In the genomic region with DNA sequence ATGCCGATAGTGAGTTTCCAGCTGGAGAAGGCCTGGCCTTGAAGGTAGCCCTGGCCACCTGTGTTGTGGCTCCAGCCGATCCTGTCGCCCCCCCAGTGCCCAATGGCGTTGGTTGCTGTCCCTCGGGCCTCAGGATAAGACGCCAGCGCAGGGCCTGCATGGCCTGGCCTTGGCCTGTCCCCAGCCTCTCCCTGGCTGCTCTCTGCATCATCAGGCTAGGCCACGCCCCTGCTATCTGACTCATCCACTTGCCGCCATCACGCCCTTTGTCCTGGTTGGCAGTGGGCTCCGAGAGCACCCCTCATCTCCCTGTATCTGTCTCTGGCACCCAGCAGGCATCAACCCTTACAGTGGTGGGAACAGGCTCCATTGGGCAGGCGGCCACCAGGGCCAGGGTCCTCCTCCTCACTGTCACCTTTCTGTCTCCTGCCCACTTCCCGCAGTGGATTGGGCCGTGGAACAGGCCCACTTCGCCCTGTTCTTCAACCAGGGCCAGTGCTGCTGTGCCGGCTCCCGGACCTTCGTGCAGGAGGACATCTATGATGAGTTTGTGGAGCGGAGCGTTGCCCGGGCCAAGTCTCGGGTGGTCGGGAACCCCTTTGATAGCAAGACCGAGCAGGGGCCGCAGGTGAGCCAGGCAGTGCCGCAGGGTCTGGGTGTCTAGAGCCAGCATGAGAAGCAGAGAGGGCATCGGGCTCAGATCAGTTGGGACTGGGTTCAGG, we compare ENCODE assay signal across 14 cellular contexts. TPM values are rescaled to one million over a fixed set of nuclear protein-coding genes. Genes with fewer than 3 reads are reported as not detected.
A peak's percentile ranks its signal among the peaks of the same experiment; 100 is the strongest.
DNase-seq lines count a peak whose midpoint lies in the region; ATAC-seq and TF ChIP-seq lines count a peak whose summit lies in the region.
"Had no signal": no experiment of that assay in that cellular context is flagged by ENCODE, and none has a peak within 500 bp of the region (broad histone marks: within the 10 kb centered on the region; RNA-seq: fewer than 3 reads in every experiment).

No MANE protein-coding gene starts in this region.

- WGBS in endodermal cell (ENCODE audit: insufficient coverage in 1 of 2, insufficient read length in 1 of 2), 2 experiments = 90 to 95% methylated on average over 23 to 27 of the region's 27 CpGs

- intact Hi-C loops in HCT116 (cut with micrococcal nuclease) = no loop called here

- H3K9ac ChIP-seq in HCT116 (ENCODE audit: low read length) (no peak overlapping the region), endodermal cell (ENCODE audit: extremely low read depth, low read length, poor library complexity, severe bottlenecking) (no peak overlapping the region)

- CTCF ChIA-PET in HCT116 (lab: Charles Lee) = interaction anchor here (1.7 kb wide), 1 partner anchor 20 kb away, joined by 3 read pairs; no protein-coding TSS in a partner anchor
- CTCF ChIA-PET in activated CD8-positive, alpha-beta memory T cell treated with anti-CD3 and anti-CD28 coated beads, Interleukin-2, amount 10 ng/mL, durations not matched to agents 7 days and 5 days (lab: Charles Lee) = interaction anchor here (1.1 kb wide), 1 partner anchor 395 kb away, joined by 3 read pairs; no protein-coding TSS in a partner anchor

- H4K20me1 ChIP-seq in HCT116 (ENCODE audit: insufficient read depth) = no peaks in the 10 kb centered on the region

- TF ChIP-seq CTCF in HCT116 (IDR thresholded peaks at IDR 0.05 in 2 of 3, conservative IDR thresholded peaks at IDR 0.05 in 1 of 3; ENCODE audit: borderline replicate concordance in 1 of 3, insufficient read depth in 1 of 3, low read depth in 2 of 3, low read length in 2 of 3) (no peak), endodermal cell (conservative IDR thresholded peaks at IDR 0.05) (no peak)

- H3K36me3 ChIP-seq in HCT116 (ENCODE audit: control insufficient read depth in 1 of 2, insufficient read depth in 2 of 2, low read length in 2 of 2) = peaks cover 0 to 3% of the 10 kb centered on the region in 2 experiments; a peak in 1 of 4 replicates
- peaks cover 46% of the 10 kb centered on the region for H3K36me3 ChIP-seq in endodermal cell (ENCODE audit: control insufficient read depth, insufficient read depth, low read length)

- H3K79me2 ChIP-seq in HCT116 (ENCODE audit: insufficient read depth, low read length) = no peaks in the 10 kb centered on the region

- POLR2A ChIA-PET in HCT116 (lab: Charles Lee) = no interaction called here

- H3K9me3 ChIP-seq in HCT116 (ENCODE audit: control insufficient read depth in 1 of 2, insufficient read depth in 1 of 2, low read depth in 1 of 2, low read length in 2 of 2) (no peaks in the 10 kb centered on the region), endodermal cell (ENCODE audit: control insufficient read depth, low read length) (no peaks in the 10 kb centered on the region)

- no peak overlapping the region for H2AFZ ChIP-seq in HCT116 (ENCODE audit: low read depth, low read length, poor library complexity, severe bottlenecking)

- H3K27ac ChIP-seq in HCT116 (ENCODE audit: low read depth, low read length) (no peak overlapping the region), endodermal cell (ENCODE audit: low read depth, low read length) (no peak overlapping the region)

- H3K27me3 ChIP-seq in HCT116 (ENCODE audit: insufficient read depth, low read length) (no peaks in the 10 kb centered on the region), endodermal cell (ENCODE audit: control insufficient read depth, insufficient read depth, low read length, poor library complexity, severe bottlenecking) (no peaks in the 10 kb centered on the region)

- no peaks in the 10 kb centered on the region for H3K9me2 ChIP-seq in HCT116 (ENCODE audit: insufficient read depth)

- H3K4me1 ChIP-seq in HCT116 (ENCODE audit: control insufficient read depth in 1 of 2, insufficient read depth in 2 of 2, low read length in 2 of 2) = peaks cover 0 to 11% of the 10 kb centered on the region in 2 experiments; a peak in 2 of 4 replicates
- H3K4me1 ChIP-seq in endodermal cell (ENCODE audit: control insufficient read depth, insufficient read depth, low read length) = no peaks in the 10 kb centered on the region

- ATAC-seq in HCT116 (peak; percentile 81), left lobe of liver (peak; percentile 56)
- ATAC-seq in stimulated activated naive B cell treated with anti-CD40 and anti-IgM and Interleukin-4, amounts not matched to agents 10 μg/mL and 1 μg/mL and 100 μg/mL, for 72 hours (replicated peaks) = no peak
- ATAC-seq in activated CD8-positive, alpha-beta memory T cell treated with anti-CD3 and anti-CD28 coated beads, Interleukin-2, amount 10 ng/mL, durations not matched to agents 7 days and 5 days = no peak
- ATAC-seq: activated CD8-positive, alpha-beta T cell treated with anti-CD3 and anti-CD28 coated beads for 36 hours; GM12878 had no signal

- no peak for TF ChIP-seq POLR2A in HCT116 (IDR thresholded peaks at IDR 0.05; ENCODE audit: borderline replicate concordance, extremely low read depth, insufficient read depth, insufficient read length)

- H3K4me3 Mint-ChIP-seq in endodermal cell = no peak overlapping the region
- no peak overlapping the region for H3K4me3 Mint-ChIP-seq in stimulated activated naive B cell treated with anti-CD40 and anti-IgM and Interleukin-4, amounts not matched to agents 10 μg/mL and 1 μg/mL and 100 μg/mL, for 72 hours
- no peak overlapping the region for H3K4me3 Mint-ChIP-seq in activated CD8-positive, alpha-beta memory T cell treated with anti-CD3 and anti-CD28 coated beads, Interleukin-2, amount 10 ng/mL, durations not matched to agents 7 days and 5 days
- H3K4me3 Mint-ChIP-seq in T-helper 2 cell treated with Interferon-gamma antibody and Interleukin-4, amounts not matched to agents 5 μg/mL and 100 μg/mL, for 36 hours = no peak overlapping the region
- H3K4me3 Mint-ChIP-seq: activated CD8-positive, alpha-beta T cell treated with anti-CD3 and anti-CD28 coated beads for 36 hours; activated naive CD8-positive, alpha-beta T cell treated with anti-CD3 and anti-CD28 coated beads, Interleukin-2, amount 10 ng/mL, durations not matched to agents 7 days and 5 days had no signal

- no peak for TF ChIP-seq RAD21 in HCT116 (IDR thresholded peaks at IDR 0.05; ENCODE audit: low read depth)

- no peaks in the 10 kb centered on the region for H3K4me1 Mint-ChIP-seq in endodermal cell
- no peaks in the 10 kb centered on the region for H3K4me1 Mint-ChIP-seq in stimulated activated naive B cell treated with anti-CD40 and anti-IgM and Interleukin-4, amounts not matched to agents 10 μg/mL and 1 μg/mL and 100 μg/mL, for 72 hours
- no peaks in the 10 kb centered on the region for H3K4me1 Mint-ChIP-seq in activated CD8-positive, alpha-beta memory T cell treated with anti-CD3 and anti-CD28 coated beads, Interleukin-2, amount 10 ng/mL, durations not matched to agents 7 days and 5 days
- H3K4me1 Mint-ChIP-seq in T-helper 2 cell treated with Interferon-gamma antibody and Interleukin-4, amounts not matched to agents 5 μg/mL and 100 μg/mL, for 36 hours (ENCODE audit: low read depth) = no peaks in the 10 kb centered on the region
- H3K4me1 Mint-ChIP-seq: activated naive CD8-positive, alpha-beta T cell treated with anti-CD3 and anti-CD28 coated beads, Interleukin-2, amount 10 ng/mL, durations not matched to agents 7 days and 5 days had no signal

- no TSS peak for BruUV-seq in HCT116 (replicated peaks; lab: Mats Ljungman, UMichigan)

- DNase-seq in HCT116 (ENCODE audit: low read depth, low spot score) (no peak), endodermal cell (no peak), left lobe of liver (ENCODE audit: low spot score) (peak; percentile 85), stromal cell of bone marrow (ENCODE audit: low read depth) (peak; percentile 9), SW480 (ENCODE audit: low spot score) (no peak)
- no peak for DNase-seq in stimulated activated naive B cell treated with anti-CD40 and anti-IgM and Interleukin-4, amounts not matched to agents 10 μg/mL and 1 μg/mL and 100 μg/mL, for 72 hours
- no peak for DNase-seq in activated CD8-positive, alpha-beta memory T cell treated with anti-CD3 and anti-CD28 coated beads, Interleukin-2, amount 10 ng/mL, durations not matched to agents 7 days and 5 days
- no peak for DNase-seq in T-helper 2 cell treated with Interferon-gamma antibody and Interleukin-4, amounts not matched to agents 5 μg/mL and 100 μg/mL, for 36 hours (ENCODE audit: low spot score)
- DNase-seq: activated CD8-positive, alpha-beta T cell treated with anti-CD3 and anti-CD28 coated beads for 36 hours; activated naive CD8-positive, alpha-beta T cell treated with anti-CD3 and anti-CD28 coated beads, Interleukin-2, amount 10 ng/mL, durations not matched to agents 7 days and 5 days; NCI-H1417; stimulated activated CD4-positive, alpha-beta T cell treated with anti-CD3 and anti-CD28 coated beads, Interleukin-2, amount 100 ng/mL, for 48 hours; SW 1271 had no signal

- H3K4me3 ChIP-seq in HCT116 (replicated peaks in 1 of 2; ENCODE audit: low read depth in 1 of 2, low read length in 2 of 2) (no peak overlapping the region), endodermal cell (ENCODE audit: low read length) (no peak overlapping the region)
- H3K4me3 ChIP-seq: GM12878 had no signal

- H3K9me3 Mint-ChIP-seq in endodermal cell = no peaks in the 10 kb centered on the region
- no peaks in the 10 kb centered on the region for H3K9me3 Mint-ChIP-seq in stimulated activated naive B cell treated with anti-CD40 and anti-IgM and Interleukin-4, amounts not matched to agents 10 μg/mL and 1 μg/mL and 100 μg/mL, for 72 hours
- no peaks in the 10 kb centered on the region for H3K9me3 Mint-ChIP-seq in activated CD8-positive, alpha-beta memory T cell treated with anti-CD3 and anti-CD28 coated beads, Interleukin-2, amount 10 ng/mL, durations not matched to agents 7 days and 5 days (ENCODE audit: low read depth)
- no peaks in the 10 kb centered on the region for H3K9me3 Mint-ChIP-seq in T-helper 2 cell treated with Interferon-gamma antibody and Interleukin-4, amounts not matched to agents 5 μg/mL and 100 μg/mL, for 36 hours
- H3K9me3 Mint-ChIP-seq: activated CD8-positive, alpha-beta T cell treated with anti-CD3 and anti-CD28 coated beads for 36 hours; activated naive CD8-positive, alpha-beta T cell treated with anti-CD3 and anti-CD28 coated beads, Interleukin-2, amount 10 ng/mL, durations not matched to agents 7 days and 5 days had no signal

- H3K27ac Mint-ChIP-seq in endodermal cell = peak overlapping the region; percentile 52
- no peak overlapping the region for H3K27ac Mint-ChIP-seq in stimulated activated naive B cell treated with anti-CD40 and anti-IgM and Interleukin-4, amounts not matched to agents 10 μg/mL and 1 μg/mL and 100 μg/mL, for 72 hours
- H3K27ac Mint-ChIP-seq in activated CD8-positive, alpha-beta memory T cell treated with anti-CD3 and anti-CD28 coated beads, Interleukin-2, amount 10 ng/mL, durations not matched to agents 7 days and 5 days = no peak overlapping the region
- no peak overlapping the region for H3K27ac Mint-ChIP-seq in T-helper 2 cell treated with Interferon-gamma antibody and Interleukin-4, amounts not matched to agents 5 μg/mL and 100 μg/mL, for 36 hours
- H3K27ac Mint-ChIP-seq: activated CD8-positive, alpha-beta T cell treated with anti-CD3 and anti-CD28 coated beads for 36 hours; activated naive CD8-positive, alpha-beta T cell treated with anti-CD3 and anti-CD28 coated beads, Interleukin-2, amount 10 ng/mL, durations not matched to agents 7 days and 5 days had no signal

- H3K36me3 Mint-ChIP-seq in endodermal cell (ENCODE audit: low read depth) = peaks cover 66% of the 10 kb centered on the region
- H3K36me3 Mint-ChIP-seq in stimulated activated naive B cell treated with anti-CD40 and anti-IgM and Interleukin-4, amounts not matched to agents 10 μg/mL and 1 μg/mL and 100 μg/mL, for 72 hours = peaks cover 4 to 12% of the 10 kb centered on the region in 2 donors
- H3K36me3 Mint-ChIP-seq in activated CD8-positive, alpha-beta memory T cell treated with anti-CD3 and anti-CD28 coated beads, Interleukin-2, amount 10 ng/mL, durations not matched to agents 7 days and 5 days = no peaks in the 10 kb centered on the region
- H3K36me3 Mint-ChIP-seq in T-helper 2 cell treated with Interferon-gamma antibody and Interleukin-4, amounts not matched to agents 5 μg/mL and 100 μg/mL, for 36 hours (ENCODE audit: low read depth) = no peaks in the 10 kb centered on the region
- H3K36me3 Mint-ChIP-seq: activated naive CD8-positive, alpha-beta T cell treated with anti-CD3 and anti-CD28 coated beads, Interleukin-2, amount 10 ng/mL, durations not matched to agents 7 days and 5 days had no signal

- H3K4me2 ChIP-seq in HCT116 (ENCODE audit: low read length) = 0 out of 2 replicates have a peak overlapping the region, but pooled peaks have one; percentile 3

- H3K27me3 Mint-ChIP-seq in endodermal cell (ENCODE audit: insufficient read depth) = no peaks in the 10 kb centered on the region
- no peaks in the 10 kb centered on the region for H3K27me3 Mint-ChIP-seq in stimulated activated naive B cell treated with anti-CD40 and anti-IgM and Interleukin-4, amounts not matched to agents 10 μg/mL and 1 μg/mL and 100 μg/mL, for 72 hours
- no peaks in the 10 kb centered on the region for H3K27me3 Mint-ChIP-seq in activated CD8-positive, alpha-beta memory T cell treated with anti-CD3 and anti-CD28 coated beads, Interleukin-2, amount 10 ng/mL, durations not matched to agents 7 days and 5 days
- H3K27me3 Mint-ChIP-seq in T-helper 2 cell treated with Interferon-gamma antibody and Interleukin-4, amounts not matched to agents 5 μg/mL and 100 μg/mL, for 36 hours (ENCODE audit: low read depth) = no peaks in the 10 kb centered on the region
- H3K27me3 Mint-ChIP-seq: activated CD8-positive, alpha-beta T cell treated with anti-CD3 and anti-CD28 coated beads for 36 hours; activated naive CD8-positive, alpha-beta T cell treated with anti-CD3 and anti-CD28 coated beads, Interleukin-2, amount 10 ng/mL, durations not matched to agents 7 days and 5 days had no signal

- RAD21 ChIA-PET in HCT116 (lab: Charles Lee; ENCODE audit: low non-redundant PET in 1 of 2, low total read pairs in 2 of 2, uncharacterized antibody in 2 of 2, unreplicated experiment in 2 of 2) = no interaction called here

RNA-seq across cellular contexts. Expression of gene ALDH2, which starts 25.6 kb away (rescaled TPM):
- total RNA-seq in HCT116 (2021; ENCODE audit: unreplicated experiment) = 32.9 TPM
- 44.6 and 54.0 TPM in 2 replicates for polyA plus RNA-seq in HCT116 (2012)
- 10 to 100 TPM; 76.6 to 91.4 TPM for total RNA-seq in endodermal cell
- 52.8 TPM for polyA plus RNA-seq in endodermal cell (2013, experiment 1 of 2)
- polyA plus RNA-seq in endodermal cell (2013, experiment 2 of 2) = 43.7 TPM
- total RNA-seq in left lobe of liver = 1,121 TPM
- total RNA-seq in activated CD8-positive, alpha-beta memory T cell treated with anti-CD3 and anti-CD28 coated beads, Interleukin-2, amount 10 ng/mL, durations not matched to agents 7 days and 5 days = under 1 TPM; 0.68 to 0.73 TPM

RNA-seq across cellular contexts. Expression of gene MAPKAPK5, which starts 49.7 kb away (rescaled TPM):
- total RNA-seq in HCT116 (2021; ENCODE audit: unreplicated experiment) (57.9 TPM), endodermal cell (10 to 100 TPM; 80.5 to 90.6 TPM), left lobe of liver (19.3 TPM)
- polyA plus RNA-seq in HCT116 (2012) = 34.0 and 36.8 TPM in 2 replicates
- 53.7 TPM for polyA plus RNA-seq in endodermal cell (2013, experiment 1 of 2)
- 42.9 TPM for polyA plus RNA-seq in endodermal cell (2013, experiment 2 of 2)
- 10 to 100 TPM; 48.1 to 49.6 TPM for total RNA-seq in activated CD8-positive, alpha-beta memory T cell treated with anti-CD3 and anti-CD28 coated beads, Interleukin-2, amount 10 ng/mL, durations not matched to agents 7 days and 5 days

Comparison
In these comparisons a context has a peak if more than half of its experiments do, and no peak if none do; other contexts are left out.
1. ATAC-seq: peak in HCT116 (single experiment) and left lobe of liver (single experiment); none in stimulated activated naive B cell treated with anti-CD40 and anti-IgM and Interleukin-4, amounts not matched to agents 10 μg/mL and 1 μg/mL and 100 μg/mL, for 72 hours (0 of 2) and activated CD8-positive, alpha-beta memory T cell treated with anti-CD3 and anti-CD28 coated beads, Interleukin-2, amount 10 ng/mL, durations not matched to agents 7 days and 5 days (single experiment).
2. DNase-seq: peak in left lobe of liver (single experiment) and stromal cell of bone marrow (single experiment); none in HCT116 (single experiment), endodermal cell (single experiment), stimulated activated naive B cell treated with anti-CD40 and anti-IgM and Interleukin-4, amounts not matched to agents 10 μg/mL and 1 μg/mL and 100 μg/mL, for 72 hours (single experiment), SW480 (single experiment), activated CD8-positive, alpha-beta memory T cell treated with anti-CD3 and anti-CD28 coated beads, Interleukin-2, amount 10 ng/mL, durations not matched to agents 7 days and 5 days (single experiment) and T-helper 2 cell treated with Interferon-gamma antibody and Interleukin-4, amounts not matched to agents 5 μg/mL and 100 μg/mL, for 36 hours (single experiment).
3. RNA of gene ALDH2, which starts 25.6 kb away (total RNA-seq): 1,121 TPM in left lobe of liver (single experiment), 76.6 to 91.4 TPM in endodermal cell and 32.9 TPM in HCT116 (single experiment); 0.68 to 0.73 TPM in activated CD8-positive, alpha-beta memory T cell treated with anti-CD3 and anti-CD28 coated beads, Interleukin-2, amount 10 ng/mL, durations not matched to agents 7 days and 5 days; every median in the first group is over 10 times any median in the second.